Comparison of ENCODE assay signal across 1 cellular context in genomic region chr12:52020539-52021336, GRCh38.
TF ChIP-seq lines count a peak whose summit lies in the region.

No MANE protein-coding gene starts in this region.

TF ChIP-seq in K562, 482 proteins besides CTCF, POLR2A, EP300 and RAD21 (continues in another document):
- peak; percentile 6 for TF ChIP-seq CTCFL (IDR thresholded peaks at IDR 0.05; ENCODE audit: borderline replicate concordance, insufficient read depth, low read depth, low read length, poor library complexity, severe bottlenecking)
- no peak for TF ChIP-seq ID3 (CRISPR knock-in tag; IDR thresholded peaks at IDR 0.05)
- TF ChIP-seq ID3 (tag; IDR thresholded peaks at IDR 0.05) = no peak
- peak; percentile 79 for TF ChIP-seq DEAF1 (CRISPR knock-in tag; IDR thresholded peaks at IDR 0.05)
- no peak for TF ChIP-seq KDM5B (IDR thresholded peaks at IDR 0.05; ENCODE audit: insufficient replicate concordance, low read depth, low read length)
- peak; percentile 86 for TF ChIP-seq ARID2 (IDR thresholded peaks at IDR 0.05)
- TF ChIP-seq ZFX (CRISPR knock-in tag; IDR thresholded peaks at IDR 0.05) = no peak
- no peak for TF ChIP-seq ZNF592 (IDR thresholded peaks at IDR 0.05)
- no peak for TF ChIP-seq BMI1 (IDR thresholded peaks at IDR 0.05; ENCODE audit: low read length)
- no peak for TF ChIP-seq SMAD1 (IDR thresholded peaks at IDR 0.05; ENCODE audit: low read depth, low read length, partially characterized antibody)
- no peak for TF ChIP-seq PREB (CRISPR knock-in tag; IDR thresholded peaks at IDR 0.05)
- no peak for TF ChIP-seq MCM2 (IDR thresholded peaks at IDR 0.05; ENCODE audit: low read depth)
- TF ChIP-seq BRD4 (IDR thresholded peaks at IDR 0.05) = no peak
- no peak for TF ChIP-seq UBTF (IDR thresholded peaks at IDR 0.05; ENCODE audit: borderline replicate concordance in 1 of 2, low read depth in 2 of 2, low read length in 2 of 2)
- TF ChIP-seq FOS (IDR thresholded peaks at IDR 0.05; ENCODE audit: extremely low read depth, insufficient read length) = no peak
- TF ChIP-seq ESRRA (IDR thresholded peaks at IDR 0.05; ENCODE audit: borderline replicate concordance, low read depth) = 0 out of 2 replicates have a peak, but pooled peaks have one; percentile 14
- TF ChIP-seq KLF10 (CRISPR knock-in tag; IDR thresholded peaks at IDR 0.05) = no peak
- TF ChIP-seq EHMT2 (IDR thresholded peaks at IDR 0.05) = no peak
- TF ChIP-seq HES1 (IDR thresholded peaks at IDR 0.05; ENCODE audit: low read depth) = no peak
- TF ChIP-seq STAG1 (CRISPR knock-in tag; IDR thresholded peaks at IDR 0.05; ENCODE audit: borderline replicate concordance) = peak; percentile 82; the same call in 1 of the 2 replicates
- peak; percentile 69; the same call in 1 of the 2 replicates for TF ChIP-seq CC2D1A (IDR thresholded peaks at IDR 0.05)
- peak in 1 of 2 experiments; percentile 76; a peak in 2 of 4 replicates for TF ChIP-seq MAZ (CRISPR knock-in tag; conservative IDR thresholded peaks at IDR 0.05 in 1 of 2, IDR thresholded peaks at IDR 0.05 in 1 of 2)
- TF ChIP-seq NR2C2 (CRISPR knock-in tag; IDR thresholded peaks at IDR 0.05) = no peak
- TF ChIP-seq NR2C2 (tag; IDR thresholded peaks at IDR 0.05) = no peak
- no peak for TF ChIP-seq PTTG1 (tag; IDR thresholded peaks at IDR 0.05; ENCODE audit: low read depth)
- TF ChIP-seq ATF4 (CRISPR knock-in tag; IDR thresholded peaks at IDR 0.05) = no peak
- TF ChIP-seq MAX (CRISPR knock-in tag; IDR thresholded peaks at IDR 0.05) = no peak; the same call in 1 of the 2 replicates
- no peak for TF ChIP-seq GTF2F1 (IDR thresholded peaks at IDR 0.05; ENCODE audit: low read depth, low read length)
- TF ChIP-seq TEAD1 (CRISPR knock-in tag; IDR thresholded peaks at IDR 0.05) = peak in 1 of 2 experiments; percentile 43; a peak in 1 of 4 replicates
- no peak for TF ChIP-seq ZNF318 (IDR thresholded peaks at IDR 0.05; ENCODE audit: borderline replicate concordance in 1 of 2, low read depth in 1 of 2)
- TF ChIP-seq ZNF263 (CRISPR knock-in tag; IDR thresholded peaks at IDR 0.05; ENCODE audit: borderline replicate concordance) = no peak
- TF ChIP-seq CCAR2 (IDR thresholded peaks at IDR 0.05; ENCODE audit: low read depth, low read length) = no peak
- TF ChIP-seq SMC3 (conservative IDR thresholded peaks at IDR 0.05; ENCODE audit: insufficient read depth, low read depth, low read length) = peak; percentile 86
- TF ChIP-seq JUN (IDR thresholded peaks at IDR 0.05; ENCODE audit: borderline replicate concordance, low read depth, low read length) = 0 out of 2 replicates have a peak, but pooled peaks have one; percentile 10
- TF ChIP-seq JUN (CRISPR knock-in tag; IDR thresholded peaks at IDR 0.05; ENCODE audit: borderline replicate concordance) = no peak
- no peak for TF ChIP-seq ZKSCAN1 (IDR thresholded peaks at IDR 0.05; ENCODE audit: low read depth, low read length)
